1 cellular context compared by ENCODE assay signal in genomic region chr18:56257215-56257614, GRCh38.
TF ChIP-seq lines count a peak whose summit lies in the region.

No MANE protein-coding gene starts in this region.

TF ChIP-seq in K562, 482 proteins besides CTCF, POLR2A, EP300 and RAD21 (continued from another document):
- TF ChIP-seq ZNF592 (IDR thresholded peaks at IDR 0.05), result no peak
- TF ChIP-seq TAF7 (tag; IDR thresholded peaks at IDR 0.05), result no peak
- no peak for TF ChIP-seq MGA (IDR thresholded peaks at IDR 0.05)
- TF ChIP-seq VEZF1 (CRISPR knock-in tag; IDR thresholded peaks at IDR 0.05), result no peak
- no peak for TF ChIP-seq KAT2B (IDR thresholded peaks at IDR 0.05; ENCODE audit: low read depth, low read length)
- no peak for TF ChIP-seq MYC (IDR thresholded peaks at IDR 0.05; ENCODE audit: low read depth, low read length)
- TF ChIP-seq MYC (CRISPR knock-in tag; IDR thresholded peaks at IDR 0.05; ENCODE audit: borderline replicate concordance, low read depth), result no peak
- no peak for TF ChIP-seq JUN (IDR thresholded peaks at IDR 0.05; ENCODE audit: borderline replicate concordance, low read depth, low read length)
- TF ChIP-seq JUN (CRISPR knock-in tag; IDR thresholded peaks at IDR 0.05; ENCODE audit: borderline replicate concordance), result no peak
- no peak for TF ChIP-seq PHB (CRISPR knock-in tag; IDR thresholded peaks at IDR 0.05)
- no peak for TF ChIP-seq MNT (conservative IDR thresholded peaks at IDR 0.05)
- no peak for TF ChIP-seq SNAPC5 (CRISPR knock-in tag; IDR thresholded peaks at IDR 0.05)
